2 cellular contexts compared by ENCODE assay signal in genomic region chr9:130366072-130366471, GRCh38.
TF ChIP-seq lines count a peak whose summit lies in the region.

No MANE protein-coding gene starts in this region.

TF ChIP-seq in A549, 52 proteins besides CTCF, POLR2A, EP300 and RAD21:
- TF ChIP-seq ZFP36 (IDR thresholded peaks at IDR 0.05; ENCODE audit: borderline replicate concordance, partially characterized antibody) (peak; percentile 91), CHD2 (IDR thresholded peaks at IDR 0.05; ENCODE audit: low read length, partially characterized antibody) (no peak)

TF ChIP-seq in K562, 482 proteins besides CTCF, POLR2A, EP300 and RAD21:
- TF ChIP-seq RBM25 (IDR thresholded peaks at IDR 0.05; ENCODE audit: low read depth, low read length, severe bottlenecking) (peak; percentile 55), HLTF (IDR thresholded peaks at IDR 0.05) (no peak), ZFP36 (IDR thresholded peaks at IDR 0.05; ENCODE audit: low read depth, low read length, partially characterized antibody) (peak; percentile 95)
